Comparison of ENCODE assay signal across 24 cellular contexts in genomic region chr10:122245897-122246296, GRCh38. TPM values are rescaled to one million over a fixed set of nuclear protein-coding genes. Genes with fewer than 3 reads are reported as not detected.
DNase-seq lines count a peak whose midpoint lies in the region; ATAC-seq, FAIRE-seq and TF ChIP-seq lines count a peak whose summit lies in the region.
"Had no signal": no experiment of that assay in that cellular context is flagged by ENCODE, and none has a peak within 500 bp of the region (broad histone marks: within the 10 kb centered on the region; RNA-seq: fewer than 3 reads in every experiment).

No MANE protein-coding gene starts in this region.

- H3K4me3 ChIP-seq in left ventricle myocardium inferior (no peak overlapping the region), sigmoid colon (no peak overlapping the region)
- H3K4me3 ChIP-seq: GM12878, GM23338 had no signal

- no peaks in the 10 kb centered on the region for H3K9me3 Mint-ChIP-seq in nephron progenitor cell
- H3K9me3 Mint-ChIP-seq: CD8-positive, alpha-beta memory T cell; GM23338 had no signal

- no peak for DNase-seq in left ventricle myocardium inferior
- no peak for DNase-seq in left cardiac atrium
- DNase-seq in nephron progenitor cell = no peak
- peak; percentile 25 for DNase-seq in sigmoid colon
- DNase-seq in inferior parietal cortex (ENCODE audit: extremely low spot score) = no peak
- no peak for DNase-seq in A172 (ENCODE audit: low spot score)
- no peak for DNase-seq in GM19239 (ENCODE audit: insufficient read length, low spot score)
- DNase-seq: ACHN; BE2C; C1 segment of cervical spinal cord; CD4-positive, CD25-positive, alpha-beta regulatory T cell; COR-L47; DMS 273 treated with DMSO at 0.1 percent for 48 hours; DMS53; DND-41; EL; HCEC 1CT had no signal

- intact Hi-C loops in left ventricle myocardium inferior (cut with micrococcal nuclease) (no loop called here), left cardiac atrium (cut with DNase I) (no loop called here), sigmoid colon (cut with DNase I) (no loop called here)

- WGBS in sigmoid colon, 2 donors = 90 to 92% methylated on average over 11 of the region's 11 CpGs

- no peak for ATAC-seq in left cardiac atrium
- ATAC-seq: GM12878 had no signal

- TF ChIP-seq CTCF in left ventricle myocardium inferior (IDR thresholded peaks at IDR 0.05; ENCODE audit: borderline replicate concordance) = no peak
- TF ChIP-seq CTCF in nephron progenitor cell (IDR thresholded peaks at IDR 0.05) = no peak
- no peak for TF ChIP-seq CTCF in sigmoid colon (IDR thresholded peaks at IDR 0.05)

- H3K4me1 Mint-ChIP-seq in nephron progenitor cell = peaks cover 22% of the 10 kb centered on the region
- H3K4me1 Mint-ChIP-seq: CD4-positive, CD25-positive, alpha-beta regulatory T cell; CD8-positive, alpha-beta memory T cell had no signal

- TF ChIP-seq POLR2A in sigmoid colon (IDR thresholded peaks at IDR 0.05) = no peak

- no peaks in the 10 kb centered on the region for H3K27me3 ChIP-seq in left ventricle myocardium inferior (ENCODE audit: low read depth)
- no peaks in the 10 kb centered on the region for H3K27me3 ChIP-seq in sigmoid colon
- H3K27me3 ChIP-seq: BE2C had no signal

- no peak for TF ChIP-seq EP300 in sigmoid colon (IDR thresholded peaks at IDR 0.05)

- H3K36me3 ChIP-seq in left ventricle myocardium inferior (peaks cover 83% of the 10 kb centered on the region), sigmoid colon (peaks cover 30 to 89% (median 36%) of the 10 kb centered on the region in 4 donors)

- no peak for FAIRE-seq in GM19239 (lab: Jason Lieb, UNC)
- FAIRE-seq: A204.1, GM12878, H54, HTR-8/SVneo had no signal

- H3K9me3 ChIP-seq in left ventricle myocardium inferior (replicated peaks) (no peaks in the 10 kb centered on the region), sigmoid colon (no peaks in the 10 kb centered on the region)
- H3K9me3 ChIP-seq: BE2C had no signal

- H3K27me3 Mint-ChIP-seq in nephron progenitor cell (ENCODE audit: low read depth, poor library complexity) = peaks cover 3% of the 10 kb centered on the region
- H3K27me3 Mint-ChIP-seq: CD4-positive, CD25-positive, alpha-beta regulatory T cell had no signal

- H3K4me1 ChIP-seq in left ventricle myocardium inferior (peaks cover 68% of the 10 kb centered on the region), sigmoid colon (no peaks in the 10 kb centered on the region)
- H3K4me1 ChIP-seq: BE2C had no signal

- H3K4me3 Mint-ChIP-seq in nephron progenitor cell = no peak overlapping the region
- H3K4me3 Mint-ChIP-seq: CD4-positive, CD25-positive, alpha-beta regulatory T cell; CD8-positive, alpha-beta memory T cell; GM23338 had no signal

- peak overlapping the region; percentile 72 for H3K27ac Mint-ChIP-seq in nephron progenitor cell
- H3K27ac Mint-ChIP-seq: CD4-positive, CD25-positive, alpha-beta regulatory T cell; CD8-positive, alpha-beta memory T cell; GM23338 had no signal

- peaks cover 35% of the 10 kb centered on the region for H3K36me3 Mint-ChIP-seq in nephron progenitor cell (ENCODE audit: low read depth)
- H3K36me3 Mint-ChIP-seq: CD4-positive, CD25-positive, alpha-beta regulatory T cell; CD8-positive, alpha-beta memory T cell had no signal

- peak overlapping the region; percentile 54 for H3K27ac ChIP-seq in left ventricle myocardium inferior (replicated peaks)
- no peak overlapping the region for H3K27ac ChIP-seq in sigmoid colon

RNA-seq across cellular contexts. Expression of gene BTBD16, which starts 25.2 kb away (rescaled TPM):
- not detected for total RNA-seq in left ventricle myocardium inferior
- under 1 TPM in 1 of 2 donors, not detected in 1; 0.37 TPM for total RNA-seq in left cardiac atrium
- under 1 TPM in 2 of 4 donors, not detected in 2; 0.54 to 0.55 TPM for total RNA-seq in sigmoid colon
- under 1 TPM in 1 of 3 donors, not detected in 2; 0.12 TPM for polyA plus RNA-seq in sigmoid colon
- total RNA-seq in A172 (2014; rRNA removed; shearing (Covaris generic)) = not detected in 2 replicates
- total RNA-seq: CD4-positive, CD25-positive, alpha-beta regulatory T cell; CD8-positive, alpha-beta memory T cell; G401; GM12878; GM23338 had no signal
- polyA plus RNA-seq: CD8-positive, alpha-beta memory T cell; GM23338 had no signal
